In genomic region chr3:42270561-42270960, GRCh38 we compare ENCODE assay signal across 15 cellular contexts. TPM values are rescaled to one million over a fixed set of nuclear protein-coding genes. Genes with fewer than 3 reads are reported as not detected.
"Had no signal": no experiment of that assay in that cellular context is flagged by ENCODE, and none has a peak within 500 bp of the region (broad histone marks: within the 10 kb centered on the region; RNA-seq: fewer than 3 reads in every experiment).

No MANE protein-coding gene starts in this region.

- H3K36me3 ChIP-seq: brain microvascular endothelial cell, upper lobe of right lung had no signal

- DNase-seq: activated CD4-positive, alpha-beta memory T cell treated with anti-CD3 and anti-CD28 coated beads for 36 hours; activated CD4-positive, alpha-beta T cell treated with anti-CD3 and anti-CD28 coated beads for 1 hour; activated effector memory CD4-positive, alpha-beta T cell treated with anti-CD3 and anti-CD28 coated beads, Interleukin-2, amount 50 U/mL, for 16 hours; activated naive CD8-positive, alpha-beta T cell treated with anti-CD3 and anti-CD28 coated beads for 36 hours; activated T-cell treated with anti-CD3 and anti-CD28 coated beads, Interleukin-2, amount 50 U/mL, for 4 hours; brain microvascular endothelial cell; effector memory CD8-positive, alpha-beta T cell; kidney; left ventricle myocardium superior; nephron progenitor cell; stimulated activated CD4-positive, alpha-beta T cell treated with anti-CD3 and anti-CD28 coated beads, Interleukin-4, amount 100 ng/mL, for 1 hour; stimulated activated CD8-positive, alpha-beta memory T cell treated with anti-CD3 and anti-CD28 coated beads, Interleukin-4, amount 100 ng/mL, for 48 hours; upper lobe of right lung had no signal

- H3K9me3 ChIP-seq: upper lobe of right lung had no signal

- H3K27ac ChIP-seq: brain microvascular endothelial cell, hepatocyte, upper lobe of right lung had no signal

- ATAC-seq: activated T-cell treated with anti-CD3 and anti-CD28 coated beads, Interleukin-2, amount 50 U/mL, for 4 hours; effector memory CD8-positive, alpha-beta T cell; left ventricle myocardium superior; upper lobe of right lung had no signal

- H3K4me3 ChIP-seq: hepatocyte, upper lobe of right lung had no signal

- H3K4me1 ChIP-seq: upper lobe of right lung had no signal

RNA-seq across cellular contexts. Expression of gene CCK, which starts 4.6 kb away (rescaled TPM):
- total RNA-seq: activated CD4-positive, alpha-beta memory T cell treated with anti-CD3 and anti-CD28 coated beads for 36 hours; activated naive CD8-positive, alpha-beta T cell treated with anti-CD3 and anti-CD28 coated beads for 36 hours; activated T-cell treated with anti-CD3 and anti-CD28 coated beads, Interleukin-2, amount 50 U/mL, for 4 hours; kidney; left ventricle myocardium superior; osteocyte had no signal
- polyA plus RNA-seq: hepatocyte had no signal
